ENCODE assay signal across 1 cellular context in the genomic region with DNA sequence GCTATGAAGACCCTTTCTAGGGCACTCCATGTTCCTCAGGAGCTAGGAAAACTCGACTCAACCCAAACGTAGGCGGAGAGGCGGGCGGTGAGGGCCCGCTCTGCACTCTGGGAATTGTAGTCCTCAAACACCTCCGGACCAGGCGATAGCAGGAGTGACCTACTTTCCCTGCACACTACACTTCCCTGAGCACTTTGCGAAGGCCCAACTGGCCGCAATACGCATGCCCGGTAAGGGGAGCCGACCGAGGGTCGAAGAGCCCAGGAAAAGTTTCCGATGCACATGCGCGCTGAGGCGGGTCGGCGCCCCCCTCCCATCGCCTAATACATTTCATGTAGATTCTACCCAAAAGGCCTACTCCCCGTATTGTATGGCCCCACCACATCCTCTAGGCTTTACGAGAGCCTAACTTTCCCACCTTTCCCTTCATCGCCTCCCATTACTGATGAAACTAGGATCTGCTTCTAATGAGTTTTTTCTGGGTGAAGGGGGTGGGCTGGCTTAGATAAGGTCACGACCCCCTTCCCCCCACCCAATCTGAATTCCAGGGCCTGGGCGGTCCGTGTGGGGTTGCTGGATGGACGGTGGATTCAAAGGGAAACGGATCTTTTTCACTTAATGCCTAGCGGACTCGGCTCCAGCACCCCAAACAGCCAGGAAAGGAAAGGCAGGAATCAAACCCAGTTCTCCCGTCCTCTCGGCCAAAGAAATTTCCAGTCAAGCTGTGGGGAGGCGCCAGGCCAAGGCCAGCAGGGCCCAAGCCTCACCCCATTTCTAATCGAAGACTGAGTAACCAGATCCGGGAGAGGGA.
A peak's percentile ranks its signal among the peaks of the same experiment; 100 is the strongest.
TF ChIP-seq lines count a peak whose summit lies in the region.

No MANE protein-coding gene starts in this region.

TF ChIP-seq in K562, 482 proteins besides CTCF, POLR2A, EP300 and RAD21 (continued from another document):
- TF ChIP-seq, protein P1, sequence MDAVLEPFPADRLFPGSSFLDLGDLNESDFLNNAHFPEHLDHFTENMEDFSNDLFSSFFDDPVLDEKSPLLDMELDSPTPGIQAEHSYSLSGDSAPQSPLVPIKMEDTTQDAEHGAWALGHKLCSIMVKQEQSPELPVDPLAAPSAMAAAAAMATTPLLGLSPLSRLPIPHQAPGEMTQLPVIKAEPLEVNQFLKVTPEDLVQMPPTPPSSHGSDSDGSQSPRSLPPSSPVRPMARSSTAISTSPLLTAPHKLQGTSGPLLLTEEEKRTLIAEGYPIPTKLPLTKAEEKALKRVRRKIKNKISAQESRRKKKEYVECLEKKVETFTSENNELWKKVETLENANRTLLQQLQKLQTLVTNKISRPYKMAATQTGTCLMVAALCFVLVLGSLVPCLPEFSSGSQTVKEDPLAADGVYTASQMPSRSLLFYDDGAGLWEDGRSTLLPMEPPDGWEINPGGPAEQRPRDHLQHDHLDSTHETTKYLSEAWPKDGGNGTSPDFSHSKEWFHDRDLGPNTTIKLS (IDR thresholded peaks at IDR 0.05; ENCODE audit: borderline replicate concordance, low read depth): peak; percentile 48; the same call in 1 of the 2 replicates
- TF ChIP-seq SIX5 (IDR thresholded peaks at IDR 0.05; ENCODE audit: borderline replicate concordance in 1 of 2, insufficient read depth in 1 of 2, low read depth in 1 of 2, low read length in 2 of 2) (peak; percentile 60 to 66; a peak in 2 of 4 replicates), ELF1 (tag; IDR thresholded peaks at IDR 0.05) (no peak), LEF1 (IDR thresholded peaks at IDR 0.05) (no peak), NR2C1 (IDR thresholded peaks at IDR 0.05) (no peak), NR2C1 (tag; IDR thresholded peaks at IDR 0.05) (0 out of 2 replicates have a peak, but pooled peaks have one; percentile 13), ZNF584 (CRISPR knock-in tag; IDR thresholded peaks at IDR 0.05; ENCODE audit: low read depth) (no peak), ZNF239 (CRISPR knock-in tag; IDR thresholded peaks at IDR 0.05) (no peak), TBL1XR1 (IDR thresholded peaks at IDR 0.05; ENCODE audit: low read length in 2 of 2) (no peak), SIN3A (IDR thresholded peaks at IDR 0.05; ENCODE audit: borderline replicate concordance in 2 of 2, control insufficient read depth in 1 of 2, low read depth in 2 of 2, low read length in 2 of 2) (peak in 1 of 2 experiments; percentile 36; a peak in 1 of 4 replicates), EWSR1 (IDR thresholded peaks at IDR 0.05; ENCODE audit: borderline replicate concordance, low read depth, partially characterized antibody) (no peak), ZNF41 (CRISPR knock-in tag; conservative IDR thresholded peaks at IDR 0.05) (no peak), ZBTB7A (IDR thresholded peaks at IDR 0.05; ENCODE audit: borderline replicate concordance, control insufficient read depth, low read depth, low read length) (peak; percentile 58), ZNF551 (CRISPR knock-in tag; IDR thresholded peaks at IDR 0.05) (no peak)
